ENCODE assay signal across 22 cellular contexts in genomic region chr5:7426284-7426683, GRCh38. TPM values are rescaled to one million over a fixed set of nuclear protein-coding genes. Genes with fewer than 3 reads are reported as not detected.
DNase-seq lines count a peak whose midpoint lies in the region; ATAC-seq and TF ChIP-seq lines count a peak whose summit lies in the region.
"Had no signal": no experiment of that assay in that cellular context is flagged by ENCODE, and none has a peak within 500 bp of the region (broad histone marks: within the 10 kb centered on the region; RNA-seq: fewer than 3 reads in every experiment).

No MANE protein-coding gene starts in this region.

- H3K4me1 ChIP-seq in trophoblast cell (ENCODE audit: control insufficient read depth in 1 of 2, insufficient read depth in 2 of 2, low read length in 2 of 2) = peaks cover 0 to 5% of the 10 kb centered on the region in 2 experiments
- H3K4me1 ChIP-seq: BLaER1 had no signal

- peaks cover 71% of the 10 kb centered on the region for H3K4me1 Mint-ChIP-seq in nephron progenitor cell
- H3K4me1 Mint-ChIP-seq: CD4-positive, CD25-positive, alpha-beta regulatory T cell had no signal

- no peak overlapping the region for H3K4ac ChIP-seq in trophoblast cell (ENCODE audit: low read depth, low read length)

- no peaks in the 10 kb centered on the region for H3K79me1 ChIP-seq in trophoblast cell (ENCODE audit: low read length)

- no peak overlapping the region for H2BK5ac ChIP-seq in trophoblast cell (ENCODE audit: low read depth, low read length, poor library complexity)

- H2AK5ac ChIP-seq in trophoblast cell (ENCODE audit: low read length) = no peak overlapping the region

- H2BK12ac ChIP-seq in trophoblast cell (ENCODE audit: low read length) = no peak overlapping the region

- peaks cover 24% of the 10 kb centered on the region for H3K9me3 Mint-ChIP-seq in nephron progenitor cell
- H3K9me3 Mint-ChIP-seq: H9 had no signal

- H3K18ac ChIP-seq in trophoblast cell (ENCODE audit: low read length) = no peak overlapping the region

- no peak overlapping the region for H3K23ac ChIP-seq in trophoblast cell (ENCODE audit: low read length)

- H3K4me3 ChIP-seq in trophoblast cell (ENCODE audit: low read depth, low read length) = no peak overlapping the region
- H3K4me3 ChIP-seq: BLaER1 had no signal

- no peak overlapping the region for H3K9ac ChIP-seq in trophoblast cell (ENCODE audit: low read length)
- H3K9ac ChIP-seq: BLaER1 had no signal

- no peaks in the 10 kb centered on the region for H3K27me3 Mint-ChIP-seq in nephron progenitor cell (ENCODE audit: low read depth, poor library complexity)

- no peak overlapping the region for H3K14ac ChIP-seq in trophoblast cell (ENCODE audit: low read length)

- H3K27ac ChIP-seq in trophoblast cell (ENCODE audit: low read depth, low read length) = no peak overlapping the region
- H3K27ac ChIP-seq: BLaER1 had no signal

- H2BK120ac ChIP-seq in trophoblast cell (ENCODE audit: insufficient read depth, low read length, poor library complexity) = no peak overlapping the region

- H4K91ac ChIP-seq in trophoblast cell (ENCODE audit: low read depth, low read length) = no peak overlapping the region

- peak; percentile 4 for DNase-seq in NCI-H82 (lab: John Stamatoyannopoulos, UW)
- DNase-seq in NCI-H82 treated with DMSO at 0.1 percent for 48 hours (lab: John Stamatoyannopoulos, UW; ENCODE audit: unreplicated experiment) = no peak
- DNase-seq in NCI-H524 treated with DMSO at 0.1 percent for 48 hours (lab: John Stamatoyannopoulos, UW) = peak; percentile 74
- no peak for DNase-seq in nephron progenitor cell
- no peak for DNase-seq in trophoblast cell
- no peak for DNase-seq in NCI-H1048 (lab: John Stamatoyannopoulos, UW)
- DNase-seq: CD4-positive, CD25-positive, alpha-beta regulatory T cell; H9; IMR-90; KG1; MM.1S; NCI-H1436 treated with DMSO at 0.1 percent for 48 hours; NCI-H187 treated with DMSO at 0.1 percent for 48 hours; NCI-H2171; NCI-H226; NCI-H526; Right ventricle myocardium superior; RPMI8226; T-helper 1 cell had no signal

- no peaks in the 10 kb centered on the region for H3K9me3 ChIP-seq in trophoblast cell (ENCODE audit: insufficient read depth, low read depth, low read length)

- TF ChIP-seq CTCF in nephron progenitor cell (IDR thresholded peaks at IDR 0.05) = no peak

- no peak overlapping the region for H4K12ac ChIP-seq in trophoblast cell (ENCODE audit: low read depth, low read length)

- H3K36me3 ChIP-seq in trophoblast cell (ENCODE audit: control insufficient read depth in 1 of 2, insufficient read depth in 2 of 2, low read length in 2 of 2) = no peaks in the 10 kb centered on the region
- H3K36me3 ChIP-seq: BLaER1 had no signal

- H3K4me2 ChIP-seq in trophoblast cell (ENCODE audit: low read length) = no peak overlapping the region
- H3K4me2 ChIP-seq: BLaER1 had no signal

- no peak for ATAC-seq in HG03378 (IDR thresholded peaks at IDR 0.05; ENCODE audit: unreplicated experiment)

- no peak overlapping the region for H2AFZ ChIP-seq in trophoblast cell (ENCODE audit: insufficient read depth, low read length, poor library complexity)

- H3K36me3 Mint-ChIP-seq in nephron progenitor cell (ENCODE audit: low read depth) = peaks cover 89% of the 10 kb centered on the region
- H3K36me3 Mint-ChIP-seq: CD4-positive, CD25-positive, alpha-beta regulatory T cell had no signal

- H3K27me3 ChIP-seq in trophoblast cell (ENCODE audit: insufficient read depth, low read length) = no peaks in the 10 kb centered on the region
- H3K27me3 ChIP-seq: BLaER1 had no signal

- no peaks in the 10 kb centered on the region for H3K79me2 ChIP-seq in trophoblast cell (ENCODE audit: control insufficient read depth, insufficient read depth, low read length, poor library complexity)

- peak overlapping the region; percentile 26 for H3K27ac Mint-ChIP-seq in nephron progenitor cell
- H3K27ac Mint-ChIP-seq: CD4-positive, CD25-positive, alpha-beta regulatory T cell had no signal

- no peak overlapping the region for H3K4me3 Mint-ChIP-seq in nephron progenitor cell
- H3K4me3 Mint-ChIP-seq: CD4-positive, CD25-positive, alpha-beta regulatory T cell; H9 had no signal

- no peak overlapping the region for H4K8ac ChIP-seq in trophoblast cell (ENCODE audit: low read depth, low read length)

- WGBS in trophoblast cell (ENCODE audit: extremely low coverage, insufficient coverage, insufficient read length) = no CpG with 5 or more reads among the region's 4 CpGs

RNA-seq across cellular contexts. Expression of gene ADCY2, which starts 30.3 kb away (rescaled TPM):
- polyA plus RNA-seq in trophoblast cell (2013) = 2.0 and 2.9 TPM in 2 replicates
- polyA plus RNA-seq: AG04450; CD4-positive, CD25-positive, alpha-beta regulatory T cell; IMR-90 had no signal

Comparison
In these comparisons a context has a peak if more than half of its experiments do, and no peak if none do; other contexts are left out.
1. DNase-seq: peak in NCI-H82 (single experiment) and NCI-H524 treated with DMSO at 0.1 percent for 48 hours (single experiment); none in NCI-H82 treated with DMSO at 0.1 percent for 48 hours (single experiment), nephron progenitor cell (single experiment), trophoblast cell (0 of 2) and NCI-H1048 (single experiment).